ENCODE assay signal across 22 cellular contexts in genomic region chr13:73983109-73983508, GRCh38.
DNase-seq lines count a peak whose midpoint lies in the region; ATAC-seq and TF ChIP-seq lines count a peak whose summit lies in the region.
"Had no signal": no experiment of that assay in that cellular context is flagged by ENCODE, and none has a peak within 500 bp of the region (broad histone marks: within the 10 kb centered on the region; RNA-seq: fewer than 3 reads in every experiment).

No MANE protein-coding gene starts in this region.

- H3F3A ChIP-seq in MM.1S (ENCODE audit: insufficient read depth, low read length) = no peaks in the 10 kb centered on the region

- CTCF ChIA-PET in activated CD8-positive, alpha-beta T cell treated with anti-CD3 and anti-CD28 coated beads for 36 hours (lab: Charles Lee) = no interaction called here

- H4K20me1 ChIP-seq in MM.1S (ENCODE audit: insufficient read depth, low read length) = no peaks in the 10 kb centered on the region
- H4K20me1 ChIP-seq: BLaER1 treated with 17β-estradiol and CSF1 and Interleukin-3, amounts not matched to agents 10 nM and 100 nM had no signal

- POLR2A ChIA-PET in activated CD8-positive, alpha-beta T cell treated with anti-CD3 and anti-CD28 coated beads for 36 hours (lab: Charles Lee) = interaction anchor here (1.0 kb wide), 1 partner anchor 17 kb away, joined by 3 read pairs; no protein-coding TSS in a partner anchor

- H3K4me1 ChIP-seq in psoas muscle (no peaks in the 10 kb centered on the region), MM.1S (ENCODE audit: low read length) (no peaks in the 10 kb centered on the region)
- H3K4me1 ChIP-seq: SJSA1 had no signal

- H3K4me3 ChIP-seq in psoas muscle = no peak overlapping the region
- no peak overlapping the region for H3K4me3 ChIP-seq in MM.1S (ENCODE audit: low read length)
- H3K4me3 ChIP-seq: BLaER1 treated with 17β-estradiol and CSF1 and Interleukin-3, amounts not matched to agents 10 nM and 100 nM; GM23248; SJSA1 had no signal

- H3K9ac ChIP-seq in MM.1S (ENCODE audit: low read length) = no peak overlapping the region
- H3K9ac ChIP-seq: BLaER1 treated with 17β-estradiol and CSF1 and Interleukin-3, amounts not matched to agents 10 nM and 100 nM; GM23248 had no signal

- H3K27ac ChIP-seq in psoas muscle (no peak overlapping the region), MM.1S (ENCODE audit: low read length) (no peak overlapping the region)
- H3K27ac ChIP-seq: BLaER1 treated with 17β-estradiol and CSF1 and Interleukin-3, amounts not matched to agents 10 nM and 100 nM; GM23248; SJSA1 had no signal

- H3K27ac Mint-ChIP-seq in activated naive CD8-positive, alpha-beta T cell treated with anti-CD3 and anti-CD28 coated beads, Interleukin-2, amount 50 U/mL, for 24 hours = no peak overlapping the region
- H3K27ac Mint-ChIP-seq in activated naive CD8-positive, alpha-beta T cell treated with anti-CD3 and anti-CD28 coated beads for 36 hours = no peak overlapping the region
- H3K27ac Mint-ChIP-seq in activated CD8-positive, alpha-beta T cell treated with anti-CD3 and anti-CD28 coated beads for 36 hours = no peak overlapping the region
- H3K27ac Mint-ChIP-seq: CD8-positive, alpha-beta memory T cell had no signal

- no peaks in the 10 kb centered on the region for H3K9me3 Mint-ChIP-seq in activated naive CD8-positive, alpha-beta T cell treated with anti-CD3 and anti-CD28 coated beads, Interleukin-2, amount 50 U/mL, for 24 hours
- peaks cover 1% of the 10 kb centered on the region for H3K9me3 Mint-ChIP-seq in activated naive CD8-positive, alpha-beta T cell treated with anti-CD3 and anti-CD28 coated beads for 36 hours
- H3K9me3 Mint-ChIP-seq in activated CD8-positive, alpha-beta T cell treated with anti-CD3 and anti-CD28 coated beads for 36 hours = no peaks in the 10 kb centered on the region
- H3K9me3 Mint-ChIP-seq: CD8-positive, alpha-beta memory T cell had no signal

- peak; percentile 33 for ATAC-seq in activated naive CD8-positive, alpha-beta T cell treated with anti-CD3 and anti-CD28 coated beads, Interleukin-2, amount 50 U/mL, for 24 hours
- peak; percentile 78 to 94 for ATAC-seq in left cardiac atrium
- peak; percentile 32 to 83 (median 76) for ATAC-seq in psoas muscle
- no peak for ATAC-seq in activated CD8-positive, alpha-beta T cell treated with anti-CD3 and anti-CD28 coated beads for 36 hours

- H3K36me3 ChIP-seq in psoas muscle (ENCODE audit: insufficient read depth in 1 of 2, low read depth in 1 of 2) = no peaks in the 10 kb centered on the region
- H3K36me3 ChIP-seq in MM.1S (replicated peaks; ENCODE audit: insufficient read depth, low read length) = no peaks in the 10 kb centered on the region
- H3K36me3 ChIP-seq: SJSA1 had no signal

- intact Hi-C loops in left cardiac atrium (cut with DNase I) (loop anchor here in 1 of 2 donors (5.0 kb wide), 1 partner anchor 41 kb away; no protein-coding TSS in a partner anchor), psoas muscle (cut with DNase I) (no loop called here)
- intact Hi-C loops in activated CD8-positive, alpha-beta T cell treated with anti-CD3 and anti-CD28 coated beads for 36 hours (cut with micrococcal nuclease) = no loop called here

- H3K27me3 ChIP-seq in psoas muscle (ENCODE audit: insufficient read depth in 3 of 3, low read length in 2 of 3) (no peaks in the 10 kb centered on the region), MM.1S (replicated peaks; ENCODE audit: insufficient read depth, low read length) (no peaks in the 10 kb centered on the region)
- H3K27me3 ChIP-seq: BLaER1 treated with 17β-estradiol and CSF1 and Interleukin-3, amounts not matched to agents 10 nM and 100 nM; SJSA1 had no signal

- peaks cover 2% of the 10 kb centered on the region for H3K36me3 Mint-ChIP-seq in activated naive CD8-positive, alpha-beta T cell treated with anti-CD3 and anti-CD28 coated beads, Interleukin-2, amount 50 U/mL, for 24 hours (ENCODE audit: low read depth)
- peaks cover 18% of the 10 kb centered on the region for H3K36me3 Mint-ChIP-seq in activated naive CD8-positive, alpha-beta T cell treated with anti-CD3 and anti-CD28 coated beads for 36 hours
- peaks cover 16% of the 10 kb centered on the region for H3K36me3 Mint-ChIP-seq in activated CD8-positive, alpha-beta T cell treated with anti-CD3 and anti-CD28 coated beads for 36 hours (ENCODE audit: low read depth)

- H3K27me3 Mint-ChIP-seq in activated naive CD8-positive, alpha-beta T cell treated with anti-CD3 and anti-CD28 coated beads, Interleukin-2, amount 50 U/mL, for 24 hours = no peaks in the 10 kb centered on the region
- no peaks in the 10 kb centered on the region for H3K27me3 Mint-ChIP-seq in activated naive CD8-positive, alpha-beta T cell treated with anti-CD3 and anti-CD28 coated beads for 36 hours
- H3K27me3 Mint-ChIP-seq in activated CD8-positive, alpha-beta T cell treated with anti-CD3 and anti-CD28 coated beads for 36 hours = no peaks in the 10 kb centered on the region
- H3K27me3 Mint-ChIP-seq: CD8-positive, alpha-beta memory T cell had no signal

- no peak overlapping the region for H2AFZ ChIP-seq in MM.1S (ENCODE audit: low read length)
- H2AFZ ChIP-seq: GM23248 had no signal

- no peaks in the 10 kb centered on the region for H3K9me2 ChIP-seq in MM.1S (replicated peaks; ENCODE audit: insufficient read depth, low read length)

- H3K9me3 ChIP-seq in psoas muscle = no peaks in the 10 kb centered on the region
- H3K9me3 ChIP-seq in MM.1S (replicated peaks; ENCODE audit: insufficient read depth, low read length) = no peaks in the 10 kb centered on the region
- H3K9me3 ChIP-seq: SJSA1 had no signal

- TF ChIP-seq CTCF in psoas muscle (IDR thresholded peaks at IDR 0.05) = no peak
- TF ChIP-seq CTCF in MM.1S (IDR thresholded peaks at IDR 0.05; ENCODE audit: low read length) = no peak
- TF ChIP-seq CTCF in activated CD8-positive, alpha-beta T cell treated with anti-CD3 and anti-CD28 coated beads for 36 hours (IDR thresholded peaks at IDR 0.05) = no peak

- H3K4me1 Mint-ChIP-seq in activated naive CD8-positive, alpha-beta T cell treated with anti-CD3 and anti-CD28 coated beads, Interleukin-2, amount 50 U/mL, for 24 hours = peaks cover 45% of the 10 kb centered on the region
- H3K4me1 Mint-ChIP-seq in activated naive CD8-positive, alpha-beta T cell treated with anti-CD3 and anti-CD28 coated beads for 36 hours = peaks cover 36% of the 10 kb centered on the region
- H3K4me1 Mint-ChIP-seq in activated CD8-positive, alpha-beta T cell treated with anti-CD3 and anti-CD28 coated beads for 36 hours (ENCODE audit: low read depth) = peaks cover 53% of the 10 kb centered on the region

- no peak for DNase-seq in activated naive CD8-positive, alpha-beta T cell treated with anti-CD3 and anti-CD28 coated beads, Interleukin-2, amount 50 U/mL, for 24 hours
- no peak for DNase-seq in activated naive CD8-positive, alpha-beta T cell treated with anti-CD3 and anti-CD28 coated beads for 36 hours
- DNase-seq in NCI-H69 (lab: John Stamatoyannopoulos, UW) (peak; percentile 13), left cardiac atrium (peak; percentile 45), psoas muscle (no peak), MM.1S (no peak), COLO668 (lab: John Stamatoyannopoulos, UW; ENCODE audit: unreplicated experiment) (no peak)
- no peak for DNase-seq in activated CD8-positive, alpha-beta T cell treated with anti-CD3 and anti-CD28 coated beads for 36 hours
- DNase-seq: 8988T; CD8-positive, alpha-beta memory T cell; DMS79 treated with DMSO at 0.1 percent for 48 hours; GM23248; Kasumi-1; NCI-H1417 treated with DMSO at 0.1 percent for 48 hours; NCI-H1930; NCI-H2171; NCI-H446; NK-92 treated with Interleukin-12 subunit alpha and Interleukin-12 subunit beta, amount 100 ng/mL, for 24 hours; OCI-M1; RPMI8226 had no signal

- no peak overlapping the region for H3K4me2 ChIP-seq in MM.1S (ENCODE audit: low read depth, low read length)
- H3K4me2 ChIP-seq: BLaER1 treated with 17β-estradiol and CSF1 and Interleukin-3, amounts not matched to agents 10 nM and 100 nM had no signal

- no peak overlapping the region for H3K4me3 Mint-ChIP-seq in activated naive CD8-positive, alpha-beta T cell treated with anti-CD3 and anti-CD28 coated beads, Interleukin-2, amount 50 U/mL, for 24 hours
- no peak overlapping the region for H3K4me3 Mint-ChIP-seq in activated naive CD8-positive, alpha-beta T cell treated with anti-CD3 and anti-CD28 coated beads for 36 hours
- no peak overlapping the region for H3K4me3 Mint-ChIP-seq in activated CD8-positive, alpha-beta T cell treated with anti-CD3 and anti-CD28 coated beads for 36 hours
- H3K4me3 Mint-ChIP-seq: CD8-positive, alpha-beta memory T cell had no signal

- 40 to 69% (median 47%) methylated on average over 6 of the region's 6 CpGs for WGBS in psoas muscle, 3 donors

- H3K79me2 ChIP-seq in MM.1S (ENCODE audit: low read length) = peaks cover 8% of the 10 kb centered on the region; the same call in 1 of the 2 replicates

Comparison
In these comparisons a context has a peak if more than half of its experiments do, and no peak if none do; other contexts are left out.
1. DNase-seq: peak in NCI-H69 (single experiment) and left cardiac atrium (single experiment); none in activated naive CD8-positive, alpha-beta T cell treated with anti-CD3 and anti-CD28 coated beads, Interleukin-2, amount 50 U/mL, for 24 hours (single experiment), activated naive CD8-positive, alpha-beta T cell treated with anti-CD3 and anti-CD28 coated beads for 36 hours (single experiment), psoas muscle (0 of 2), MM.1S (single experiment), activated CD8-positive, alpha-beta T cell treated with anti-CD3 and anti-CD28 coated beads for 36 hours (single experiment) and COLO668 (single experiment).